In the genomic region with DNA sequence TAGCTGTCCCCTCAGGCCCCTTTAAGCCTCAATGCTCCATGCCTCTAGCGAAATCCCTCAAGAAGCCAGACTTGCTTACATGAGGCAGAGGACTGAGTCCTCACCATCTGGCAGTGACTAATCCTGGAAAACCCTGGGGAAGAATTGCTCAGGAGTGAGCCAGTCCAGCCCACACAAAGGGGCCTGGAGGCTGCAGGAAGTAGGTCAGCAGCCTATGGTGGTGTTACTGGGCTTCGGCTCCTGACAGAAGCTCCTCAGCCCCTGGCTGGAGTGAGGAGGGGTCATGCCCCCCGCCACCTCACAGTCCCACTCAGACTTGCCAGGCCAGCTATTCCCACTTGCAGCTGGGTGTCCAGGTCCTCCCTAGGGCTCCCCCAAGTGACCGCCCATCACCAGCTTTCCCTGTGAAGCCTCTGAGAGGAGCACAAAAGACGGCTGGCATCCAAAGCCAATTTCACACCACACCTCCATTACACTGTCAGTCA, we compare ENCODE assay signal across 8 cellular contexts.
DNase-seq lines count a peak whose midpoint lies in the region; ATAC-seq and TF ChIP-seq lines count a peak whose summit lies in the region.

No MANE protein-coding gene starts in this region.

- H3K9me3 Mint-ChIP-seq in HFFc6 = peaks cover 15% of the 10 kb centered on the region

- intact Hi-C loops in left ventricle myocardium superior (cut with micrococcal nuclease) = no loop called here

- H3K27ac Mint-ChIP-seq in HFFc6 = peak overlapping the region; percentile 87

- peaks cover 52% of the 10 kb centered on the region for H3K4me1 Mint-ChIP-seq in HFFc6 (ENCODE audit: low read depth)

- ATAC-seq in left ventricle myocardium superior = peak; percentile 92
- ATAC-seq in HG03280 (IDR thresholded peaks at IDR 0.05; ENCODE audit: unreplicated experiment) = no peak

- H3K4me3 Mint-ChIP-seq in HFFc6 = peak overlapping the region; percentile 42

- DNase-seq in HFFc6 (peak; percentile 95), left ventricle myocardium superior (peak; percentile 49), stromal cell of bone marrow (ENCODE audit: low read depth) (peak; percentile 95), HuH-7 (ENCODE audit: low spot score) (no peak), putamen (ENCODE audit: low spot score) (no peak), NCI-H1436 treated with DMSO at 0.1 percent for 48 hours (lab: John Stamatoyannopoulos, UW) (no peak)

- peaks cover 22% of the 10 kb centered on the region for H3K36me3 Mint-ChIP-seq in HFFc6 (ENCODE audit: low read depth)

- peak overlapping the region; percentile 10 for H3K27ac ChIP-seq in angular gyrus (ENCODE audit: low read depth, low read length)

- peak; percentile 37; the same call in 1 of the 2 replicates for TF ChIP-seq CTCF in HFFc6 (IDR thresholded peaks at IDR 0.05)

- H3K27me3 Mint-ChIP-seq in HFFc6 (ENCODE audit: insufficient read depth) = peaks cover 5% of the 10 kb centered on the region; the same call in 1 of the 2 replicates

Comparison
In these comparisons a context has a peak if more than half of its experiments do, and no peak if none do; other contexts are left out.
1. DNase-seq: peak in HFFc6 (single experiment), left ventricle myocardium superior (single experiment) and stromal cell of bone marrow (single experiment); none in HuH-7 (single experiment), putamen (single experiment) and NCI-H1436 treated with DMSO at 0.1 percent for 48 hours (single experiment).